ENCODE assay signal across 8 cellular contexts in the genomic region with DNA sequence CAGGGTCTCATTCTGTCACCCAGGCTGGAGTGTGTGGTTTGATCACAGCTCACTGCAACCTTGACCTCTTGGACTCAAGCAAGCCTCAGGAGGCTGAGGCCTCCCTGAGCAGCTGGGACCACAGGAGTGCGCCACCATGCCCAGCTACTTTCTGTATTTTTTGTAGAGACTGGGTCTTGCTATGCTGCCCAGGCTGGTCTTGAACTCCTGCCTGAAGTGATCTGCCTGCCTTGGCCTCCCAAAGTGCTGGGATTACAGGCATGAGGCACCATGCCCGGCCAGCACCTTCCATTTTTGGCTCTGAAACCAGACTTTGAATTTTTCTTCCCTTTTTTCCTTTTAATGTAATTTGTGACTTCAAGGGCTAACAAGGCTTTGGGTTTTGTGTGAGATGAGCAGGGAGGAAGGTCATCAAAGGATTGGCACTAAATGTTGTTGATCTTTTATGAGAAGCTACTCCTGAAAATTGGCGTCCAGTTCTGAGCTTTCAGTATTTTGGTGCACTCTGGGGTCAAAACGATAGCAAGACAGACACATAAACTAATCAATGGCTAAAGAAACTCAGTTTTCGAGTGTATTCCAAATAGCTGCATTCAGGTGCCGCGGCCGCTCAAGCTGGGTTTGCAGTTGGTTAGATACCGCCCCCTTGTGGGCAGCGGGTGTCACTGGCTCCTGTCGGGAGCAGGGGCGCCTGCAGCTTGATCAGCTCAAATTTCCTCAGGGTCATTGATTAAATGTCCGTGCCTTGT. TPM values are rescaled to one million over a fixed set of nuclear protein-coding genes. Genes with fewer than 3 reads are reported as not detected.
DNase-seq lines count a peak whose midpoint lies in the region; ATAC-seq and TF ChIP-seq lines count a peak whose summit lies in the region.

No MANE protein-coding gene starts in this region.

- peak overlapping the region; percentile 26; the same call in 1 of the 2 replicates for H4K5ac ChIP-seq in IMR-90 (ENCODE audit: low read depth, low read length)

- POLR2A ChIA-PET in IMR-90 (lab: Charles Lee; ENCODE audit: unreplicated experiment) = interaction anchor here (1.1 kb wide), 1 partner anchor 185 kb away, joined by 3 read pairs; the partner anchor contains the start of gene HSPA8

- no peaks in the 10 kb centered on the region for H3K9me3 Mint-ChIP-seq in activated T-cell treated with anti-CD3 and anti-CD28 coated beads, Interleukin-2, amount 50 U/mL, for 72 hours
- H3K9me3 Mint-ChIP-seq in neural progenitor cell = peaks cover 5% of the 10 kb centered on the region

- no peak overlapping the region for H3K27ac Mint-ChIP-seq in activated T-cell treated with anti-CD3 and anti-CD28 coated beads, Interleukin-2, amount 50 U/mL, for 72 hours
- H3K27ac Mint-ChIP-seq in neural progenitor cell = peak overlapping the region; percentile 8

- TF ChIP-seq EP300 in stomach (IDR thresholded peaks at IDR 0.05) = no peak

- H2BK20ac ChIP-seq in IMR-90 (ENCODE audit: low read depth, low read length) = peak overlapping the region; percentile 64

- peak overlapping the region; percentile 68; the same call in 1 of the 2 replicates for H2AK5ac ChIP-seq in IMR-90 (ENCODE audit: low read depth, low read length)

- no peak overlapping the region for H3K4me3 Mint-ChIP-seq in activated T-cell treated with anti-CD3 and anti-CD28 coated beads, Interleukin-2, amount 50 U/mL, for 72 hours
- no peak overlapping the region for H3K4me3 Mint-ChIP-seq in neural progenitor cell

- H3K27ac ChIP-seq in IMR-90 (ENCODE audit: insufficient read depth, low read length) (peak overlapping the region; percentile 10; the same call in 1 of the 2 replicates), Peyer's patch (no peak overlapping the region), neural progenitor cell (no peak overlapping the region), stomach (no peak overlapping the region)

- H3K36me3 Mint-ChIP-seq in activated T-cell treated with anti-CD3 and anti-CD28 coated beads, Interleukin-2, amount 50 U/mL, for 72 hours (ENCODE audit: insufficient read depth in 2 of 2) = no peaks in the 10 kb centered on the region
- H3K36me3 Mint-ChIP-seq in neural progenitor cell = no peaks in the 10 kb centered on the region

- peak overlapping the region; percentile 22 for H3K4ac ChIP-seq in IMR-90 (ENCODE audit: low read depth, low read length)

- peaks cover 6% of the 10 kb centered on the region for H3K4me1 Mint-ChIP-seq in activated T-cell treated with anti-CD3 and anti-CD28 coated beads, Interleukin-2, amount 50 U/mL, for 72 hours (ENCODE audit: low read depth)
- peaks cover 43% of the 10 kb centered on the region for H3K4me1 Mint-ChIP-seq in neural progenitor cell

- 0 out of 2 replicates have a peak overlapping the region, but pooled peaks have one; percentile 15 for H3K14ac ChIP-seq in IMR-90 (replicated peaks; ENCODE audit: low read depth, low read length)

- in situ Hi-C loops in IMR-90 (cut with MboI; ENCODE audit: low sequenced_read_pairs) = loop anchor here (5.0 to 10.0 kb wide), 2 partner anchors 72 to 135 kb away; no protein-coding TSS in a partner anchor

- no peaks in the 10 kb centered on the region for H3K79me2 ChIP-seq in neural progenitor cell (ENCODE audit: low read depth)

- H2BK5ac ChIP-seq in IMR-90 (ENCODE audit: low read depth, low read length, poor library complexity, severe bottlenecking) = peak overlapping the region; percentile 19

- H3K27me3 ChIP-seq in IMR-90 (ENCODE audit: control insufficient read depth, insufficient read depth, low read length) (no peaks in the 10 kb centered on the region), Peyer's patch (no peaks in the 10 kb centered on the region), neural progenitor cell (no peaks in the 10 kb centered on the region), stomach (peaks cover 0 to 7% (median 0%) of the 10 kb centered on the region in 3 donors)

- TF ChIP-seq CTCF in IMR-90 (conservative IDR thresholded peaks at IDR 0.05; ENCODE audit: low read depth, low read length) (peak; percentile 98), Peyer's patch (IDR thresholded peaks at IDR 0.05) (peak; percentile 65 to 95 (median 94)), neural progenitor cell (IDR thresholded peaks at IDR 0.05) (peak; percentile 98), stomach (IDR thresholded peaks at IDR 0.05) (peak in 5 of 7 experiments; percentile 59 to 96 (median 94))

- H2BK120ac ChIP-seq in IMR-90 (ENCODE audit: low read depth, low read length) = peak overlapping the region; percentile 72

- peak overlapping the region; percentile 7 to 63; a peak in 1 of 4 replicates for H4K8ac ChIP-seq in IMR-90 (ENCODE audit: low read depth in 2 of 2, low read length in 2 of 2)

- peak; percentile 54 for DNase-seq in COLO829 (ENCODE audit: low spot score)
- peak; percentile 81 for DNase-seq in IMR-90
- DNase-seq in Peyer's patch = peak; percentile 73 to 90 (median 81)
- DNase-seq in activated T-cell treated with anti-CD3 and anti-CD28 coated beads, Interleukin-2, amount 50 U/mL, for 72 hours = peak; percentile 81 to 88
- peak; percentile 84 for DNase-seq in fibroblast of peridontal ligament (ENCODE audit: extremely low read depth)
- DNase-seq in neural progenitor cell (ENCODE audit: low spot score) = peak; percentile 91
- peak; percentile 83 for DNase-seq in stomach

- ATAC-seq in GM21360 (IDR thresholded peaks at IDR 0.05; ENCODE audit: unreplicated experiment) = peak; percentile 83
- ATAC-seq in IMR-90 (ENCODE audit: low read depth) = peak; percentile 87
- peak; percentile 80 to 93 for ATAC-seq in activated T-cell treated with anti-CD3 and anti-CD28 coated beads, Interleukin-2, amount 50 U/mL, for 72 hours (replicated peaks in 1 of 2)

- H3K9ac ChIP-seq in IMR-90 (ENCODE audit: low read depth, low read length) = no peak overlapping the region
- H3K9ac ChIP-seq in neural progenitor cell = no peak overlapping the region

- H3K36me3 ChIP-seq in IMR-90 (ENCODE audit: control insufficient read depth, insufficient read depth, low read length) = no peaks in the 10 kb centered on the region
- H3K36me3 ChIP-seq in Peyer's patch = no peaks in the 10 kb centered on the region
- no peaks in the 10 kb centered on the region for H3K36me3 ChIP-seq in neural progenitor cell
- no peaks in the 10 kb centered on the region for H3K36me3 ChIP-seq in stomach

- intact Hi-C loops in IMR-90 (cut with micrococcal nuclease) (loop anchor here (1.0 to 2.0 kb wide), 5 partner anchors 52 to 184 kb away; partner anchors contain the start of genes CLMP and HSPA8), stomach (cut with DNase I; ENCODE audit: low total_unique reads) (no loop called here)

- peaks cover 4% of the 10 kb centered on the region; the same call in 1 of the 2 replicates for H3K9me1 ChIP-seq in IMR-90 (ENCODE audit: insufficient read depth, low read length)

- H4K91ac ChIP-seq in IMR-90 (ENCODE audit: insufficient read depth, low read depth, low read length) = peak overlapping the region; percentile 39

- WGBS in IMR-90 (ENCODE audit: extremely low coverage in 2 of 2, insufficient read length in 1 of 2), 2 experiments = 0% methylated on average over 4 of the region's 13 CpGs; no CpG with 5 or more reads in 1 of the 2 experiments
- WGBS in stomach, 5 donors = 12 to 15% (median 14%) methylated on average over 13 of the region's 13 CpGs

- 0 out of 4 replicates have a peak, but pooled peaks cover 0 to 5% of the 10 kb centered on the region in 2 experiments for H3K79me1 ChIP-seq in IMR-90 (ENCODE audit: low read depth in 1 of 2, low read length in 2 of 2)

- peaks cover 9% of the 10 kb centered on the region for H3K27me3 Mint-ChIP-seq in activated T-cell treated with anti-CD3 and anti-CD28 coated beads, Interleukin-2, amount 50 U/mL, for 72 hours (ENCODE audit: low read depth)
- H3K27me3 Mint-ChIP-seq in neural progenitor cell (ENCODE audit: insufficient read depth, low read depth) = peaks cover 7% of the 10 kb centered on the region

- no TSS peak for BruUV-seq in IMR-90 (replicated peaks; lab: Mats Ljungman, UMichigan)

- H2BK15ac ChIP-seq in IMR-90 (ENCODE audit: low read depth, low read length) = peak overlapping the region; percentile 83

- H3K4me2 ChIP-seq in IMR-90 (ENCODE audit: low read depth, low read length) (peak overlapping the region; percentile 54; the same call in 1 of the 2 replicates), neural progenitor cell (no peak overlapping the region)

- peak overlapping the region; percentile 68 for H3K18ac ChIP-seq in IMR-90 (ENCODE audit: low read depth, low read length)

- TF ChIP-seq RAD21 in IMR-90 (IDR thresholded peaks at IDR 0.05; ENCODE audit: low read length) = peak; percentile 99

- H3K56ac ChIP-seq in IMR-90 (ENCODE audit: extremely low read depth, insufficient read depth, low read length) = no peak overlapping the region

- H3K4me1 ChIP-seq in IMR-90 (ENCODE audit: control insufficient read depth, insufficient read depth, low read length) (peaks cover 19% of the 10 kb centered on the region), Peyer's patch (peaks cover 0 to 6% (median 0%) of the 10 kb centered on the region in 4 donors), neural progenitor cell (peaks cover 8% of the 10 kb centered on the region), stomach (peaks cover 0 to 18% (median 9%) of the 10 kb centered on the region in 4 donors)

- no peak overlapping the region for H2AK9ac ChIP-seq in IMR-90 (replicated peaks; ENCODE audit: low read depth, low read length, poor library complexity)

- CTCF ChIA-PET in IMR-90 (lab: Yijun Ruan, JAX) = interaction anchor here (0.5 to 2.4 kb wide), 33 partner anchors 9 to 469 kb away, joined by 3 to 42 read pairs (median 5); partner anchors contain the start of gene CLMP

- H3F3A ChIP-seq in neural progenitor cell (ENCODE audit: low read depth) = no peaks in the 10 kb centered on the region

- TF ChIP-seq POLR2A in IMR-90 (IDR thresholded peaks at IDR 0.05; ENCODE audit: low read depth, low read length) (0 out of 2 replicates have a peak, but pooled peaks have one; percentile 42), Peyer's patch (IDR thresholded peaks at IDR 0.05) (no peak), stomach (IDR thresholded peaks at IDR 0.05) (no peak)

- H3K4me3 ChIP-seq in IMR-90 (ENCODE audit: insufficient read depth, low read depth, low read length) (no peak overlapping the region), Peyer's patch (no peak overlapping the region), neural progenitor cell (no peak overlapping the region), stomach (no peak overlapping the region)

- no peaks in the 10 kb centered on the region for H3K9me3 ChIP-seq in IMR-90 (ENCODE audit: control insufficient read depth, insufficient read depth, low read length)
- no peaks in the 10 kb centered on the region for H3K9me3 ChIP-seq in Peyer's patch
- no peaks in the 10 kb centered on the region for H3K9me3 ChIP-seq in neural progenitor cell (ENCODE audit: low read depth)
- H3K9me3 ChIP-seq in stomach = no peaks in the 10 kb centered on the region

- H4K20me1 ChIP-seq in IMR-90 (ENCODE audit: insufficient read depth, low read length) = no peaks in the 10 kb centered on the region
- H4K20me1 ChIP-seq in neural progenitor cell (ENCODE audit: low read depth) = no peaks in the 10 kb centered on the region

- H3K23ac ChIP-seq in IMR-90 (ENCODE audit: low read depth, low read length) = no peak overlapping the region

- H2AFZ ChIP-seq in IMR-90 (replicated peaks; ENCODE audit: low read length, poor library complexity) = peak overlapping the region; percentile 7
- H2AFZ ChIP-seq in neural progenitor cell (replicated peaks) = peak overlapping the region; percentile 91

- dilution Hi-C loops in IMR-90 (cut with HindIII; ENCODE audit: low sequenced_read_pairs, unreplicated experiment) = no loop called here

RNA-seq across cellular contexts. Expression of gene CLMP, which starts 51.9 kb away (rescaled TPM):
- 54.7 and 56.1 TPM in 2 replicates for total RNA-seq in IMR-90 (2012; rRNA removed)
- polyA plus RNA-seq in IMR-90 (2012; rRNA removed) = 78.9 and 95.7 TPM in 2 replicates
- polyA plus RNA-seq in IMR-90 (2012; cell fraction: cytosol; rRNA removed) = 50.5 and 121 TPM in 2 replicates
- polyA plus RNA-seq in IMR-90 (2012; cell fraction: nucleus; rRNA removed; ENCODE audit: low replicate concordance) = 20.7 and 92.9 TPM in 2 replicates
- total RNA-seq in Peyer's patch = 10 to 100 TPM in 3 of 4 donors, 1 to 10 TPM in 1; 8.4 to 48.7 (median 13.2) TPM
- under 1 TPM; 0.17 to 0.19 TPM for total RNA-seq in activated T-cell treated with anti-CD3 and anti-CD28 coated beads, Interleukin-2, amount 50 U/mL, for 72 hours
- 5.7 and 10.7 TPM in 2 replicates for total RNA-seq in neural progenitor cell (ENCODE audit: low replicate concordance)
- total RNA-seq in stomach = 10 to 100 TPM; 37.8 to 81.2 (median 46.7) TPM
- polyA plus RNA-seq in stomach = 10 to 100 TPM in 2 of 3 donors, 1 to 10 TPM in 1; 4.9 to 16.2 (median 13.5) TPM
